In the genomic region with DNA sequence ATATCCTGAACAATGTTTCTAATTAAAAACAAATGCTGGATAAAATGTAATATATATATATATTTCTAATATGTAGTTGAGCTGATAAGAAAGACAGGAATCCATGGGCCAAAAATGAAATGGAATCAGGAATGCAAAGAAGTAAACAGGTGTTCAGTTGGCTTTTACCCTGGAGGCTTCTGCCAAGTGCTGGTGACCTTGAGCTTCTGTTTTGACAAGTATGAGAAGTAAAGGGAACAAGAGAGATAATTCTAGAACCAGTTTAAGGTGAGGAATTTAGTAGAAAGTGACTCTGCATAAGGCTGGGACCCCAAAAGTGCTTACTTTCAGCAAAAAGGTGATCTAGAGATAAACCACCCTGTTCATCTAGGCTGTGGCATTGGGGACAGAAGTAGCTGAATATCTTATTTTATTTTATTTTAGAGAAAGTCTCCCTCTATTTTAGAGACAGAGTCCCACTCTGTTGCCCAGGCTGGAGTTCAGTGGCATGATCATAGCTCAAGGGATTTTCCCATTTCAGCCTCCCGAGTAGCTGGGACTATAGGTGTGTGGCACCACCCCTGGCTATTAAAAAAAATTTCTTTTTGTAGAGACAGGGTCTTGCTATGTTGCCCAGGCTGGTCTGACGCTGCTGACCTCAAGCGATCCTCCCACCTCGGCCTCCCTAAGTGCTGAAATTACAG, we compare ENCODE assay signal across 31 cellular contexts.
"Had no signal": no experiment of that assay in that cellular context is flagged by ENCODE, and none has a peak within 500 bp of the region (broad histone marks: within the 10 kb centered on the region; RNA-seq: fewer than 3 reads in every experiment).

No MANE protein-coding gene starts in this region.

- H3K4me3 Mint-ChIP-seq: activated CD4-positive, alpha-beta memory T cell treated with anti-CD3 and anti-CD28 coated beads for 36 hours; activated CD4-positive, alpha-beta T cell treated with anti-CD3 and anti-CD28 coated beads for 36 hours; activated CD4-positive, alpha-beta T cell treated with anti-CD3 and anti-CD28 coated beads, Interleukin-2, amount 10 ng/mL, durations not matched to agents 24 days and 14 days; activated CD8-positive, alpha-beta memory T cell treated with anti-CD3 and anti-CD28 coated beads, Interleukin-2, amount 10 ng/mL, durations not matched to agents 7 days and 5 days; activated CD8-positive, alpha-beta T cell treated with anti-CD3 and anti-CD28 coated beads, Interleukin-2, amount 10 ng/mL, durations not matched to agents 7 days and 5 days; activated naive CD4-positive, alpha-beta T cell treated with anti-CD3 and anti-CD28 coated beads, Interleukin-2, amount 10 ng/mL, durations not matched to agents 7 days and 5 days; activated naive CD8-positive, alpha-beta T cell treated with anti-CD3 and anti-CD28 coated beads, Interleukin-2, amount 10 ng/mL, durations not matched to agents 7 days and 5 days; activated T-helper 1 cell treated with anti-CD3 and anti-CD28 coated beads, Interleukin-12 subunit alpha, Interleukin-12 subunit beta, Interleukin-2, Interleukin-4 antibody, amounts not matched to agents 30 ng/mL and 10 ng/mL and 1 ng/mL, durations not matched to agents 14 hours and 24 hours and 36 hours; central memory CD8-positive, alpha-beta T cell; effector memory CD8-positive, alpha-beta T cell; T-helper 17 cell had no signal

- H3K27ac Mint-ChIP-seq: activated CD4-positive, alpha-beta memory T cell treated with anti-CD3 and anti-CD28 coated beads for 36 hours; activated CD4-positive, alpha-beta T cell treated with anti-CD3 and anti-CD28 coated beads for 36 hours; activated CD4-positive, alpha-beta T cell treated with anti-CD3 and anti-CD28 coated beads, Interleukin-2, amount 10 ng/mL, durations not matched to agents 24 days and 14 days; activated CD8-positive, alpha-beta memory T cell treated with anti-CD3 and anti-CD28 coated beads, Interleukin-2, amount 10 ng/mL, durations not matched to agents 7 days and 5 days; activated naive CD4-positive, alpha-beta T cell treated with anti-CD3 and anti-CD28 coated beads, Interleukin-2, amount 10 ng/mL, durations not matched to agents 7 days and 5 days; activated naive CD4-positive, alpha-beta T cell treated with anti-CD3 and anti-CD28 coated beads, Interleukin-2, amount 50 U/mL, for 72 hours; activated naive CD8-positive, alpha-beta T cell treated with anti-CD3 and anti-CD28 coated beads, Interleukin-2, amount 10 ng/mL, durations not matched to agents 7 days and 5 days; activated T-helper 1 cell treated with anti-CD3 and anti-CD28 coated beads, Interleukin-12 subunit alpha, Interleukin-12 subunit beta, Interleukin-2, Interleukin-4 antibody, amounts not matched to agents 30 ng/mL and 10 ng/mL and 1 ng/mL, durations not matched to agents 14 hours and 24 hours and 36 hours had no signal

- H3K9me3 Mint-ChIP-seq: activated CD4-positive, alpha-beta memory T cell treated with anti-CD3 and anti-CD28 coated beads for 36 hours; activated naive CD4-positive, alpha-beta T cell treated with anti-CD3 and anti-CD28 coated beads, Interleukin-2, amount 10 ng/mL, durations not matched to agents 7 days and 5 days; activated naive CD4-positive, alpha-beta T cell treated with anti-CD3 and anti-CD28 coated beads, Interleukin-2, amount 50 U/mL, for 72 hours; activated naive CD8-positive, alpha-beta T cell treated with anti-CD3 and anti-CD28 coated beads, Interleukin-2, amount 10 ng/mL, durations not matched to agents 7 days and 5 days; central memory CD8-positive, alpha-beta T cell; effector memory CD8-positive, alpha-beta T cell had no signal

- ATAC-seq: activated CD4-positive, alpha-beta T cell treated with anti-CD3 and anti-CD28 coated beads for 36 hours; activated CD8-positive, alpha-beta memory T cell treated with anti-CD3 and anti-CD28 coated beads, Interleukin-2, amount 10 ng/mL, durations not matched to agents 7 days and 5 days; activated CD8-positive, alpha-beta T cell treated with anti-CD3 and anti-CD28 coated beads, Interleukin-2, amount 10 ng/mL, durations not matched to agents 7 days and 5 days; activated naive CD4-positive, alpha-beta T cell treated with anti-CD3 and anti-CD28 coated beads, Interleukin-2, amount 50 U/mL, for 72 hours; effector memory CD8-positive, alpha-beta T cell; foreskin keratinocyte; gastrocnemius medialis; heart left ventricle; T-helper 17 cell had no signal

- DNase-seq: activated CD4-positive, alpha-beta memory T cell treated with anti-CD3 and anti-CD28 coated beads for 36 hours; activated CD4-positive, alpha-beta T cell treated with anti-CD3 and anti-CD28 coated beads for 36 hours; activated CD4-positive, alpha-beta T cell treated with anti-CD3 and anti-CD28 coated beads, Interleukin-2, amount 10 ng/mL, durations not matched to agents 24 days and 14 days; activated CD4-positive, CD25-positive, alpha-beta regulatory T cell; activated CD4-positive, CD25-positive, alpha-beta regulatory T cell treated with anti-CD3 and anti-CD28 coated beads, Interleukin-2, amount 50 U/mL, for 72 hours; activated CD8-positive, alpha-beta memory T cell treated with anti-CD3 and anti-CD28 coated beads, Interleukin-2, amount 10 ng/mL, durations not matched to agents 7 days and 5 days; activated CD8-positive, alpha-beta memory T cell treated with anti-CD3 and anti-CD28 coated beads, Interleukin-2, amount 50 U/mL, for 4 hours; activated CD8-positive, alpha-beta T cell treated with anti-CD3 and anti-CD28 coated beads, Interleukin-2, amount 10 ng/mL, durations not matched to agents 7 days and 5 days; activated gamma-delta T cell; activated naive CD4-positive, alpha-beta T cell; activated naive CD4-positive, alpha-beta T cell treated with anti-CD3 and anti-CD28 coated beads, Interleukin-2, amount 10 ng/mL, durations not matched to agents 7 days and 5 days; activated naive CD8-positive, alpha-beta T cell treated with anti-CD3 and anti-CD28 coated beads, Interleukin-2, amount 10 ng/mL, durations not matched to agents 7 days and 5 days; activated T-cell treated with anti-CD3 and anti-CD28 coated beads, Interleukin-2, amount 50 U/mL, for 1 hour; activated T-cell treated with anti-CD3 and anti-CD28 coated beads, Interleukin-2, amount 50 U/mL, for 48 hours; brain microvascular endothelial cell; cortex of kidney; dermis blood vessel endothelial cell; effector CD4-positive, alpha-beta T cell; effector memory CD8-positive, alpha-beta T cell; erythroblast; foreskin keratinocyte; gastrocnemius medialis; glutamatergic neuron; heart left ventricle; T-helper 1 cell; T-helper 17 cell had no signal

- H3K27me3 Mint-ChIP-seq: activated CD4-positive, alpha-beta memory T cell treated with anti-CD3 and anti-CD28 coated beads for 36 hours; activated CD4-positive, alpha-beta T cell treated with anti-CD3 and anti-CD28 coated beads for 36 hours; activated CD4-positive, alpha-beta T cell treated with anti-CD3 and anti-CD28 coated beads, Interleukin-2, amount 10 ng/mL, durations not matched to agents 24 days and 14 days; activated CD8-positive, alpha-beta memory T cell treated with anti-CD3 and anti-CD28 coated beads, Interleukin-2, amount 10 ng/mL, durations not matched to agents 7 days and 5 days; activated naive CD4-positive, alpha-beta T cell treated with anti-CD3 and anti-CD28 coated beads, Interleukin-2, amount 10 ng/mL, durations not matched to agents 7 days and 5 days; activated naive CD8-positive, alpha-beta T cell treated with anti-CD3 and anti-CD28 coated beads, Interleukin-2, amount 10 ng/mL, durations not matched to agents 7 days and 5 days; central memory CD8-positive, alpha-beta T cell; effector memory CD8-positive, alpha-beta T cell; T-helper 17 cell had no signal

- H3K4me1 Mint-ChIP-seq: activated CD4-positive, alpha-beta T cell treated with anti-CD3 and anti-CD28 coated beads for 36 hours; activated CD8-positive, alpha-beta memory T cell treated with anti-CD3 and anti-CD28 coated beads, Interleukin-2, amount 10 ng/mL, durations not matched to agents 7 days and 5 days; activated naive CD4-positive, alpha-beta T cell treated with anti-CD3 and anti-CD28 coated beads, Interleukin-2, amount 10 ng/mL, durations not matched to agents 7 days and 5 days had no signal

- FAIRE-seq: bronchial epithelial cell, colon had no signal
